Comparison of ENCODE assay signal across 1 cellular context in the genomic region with DNA sequence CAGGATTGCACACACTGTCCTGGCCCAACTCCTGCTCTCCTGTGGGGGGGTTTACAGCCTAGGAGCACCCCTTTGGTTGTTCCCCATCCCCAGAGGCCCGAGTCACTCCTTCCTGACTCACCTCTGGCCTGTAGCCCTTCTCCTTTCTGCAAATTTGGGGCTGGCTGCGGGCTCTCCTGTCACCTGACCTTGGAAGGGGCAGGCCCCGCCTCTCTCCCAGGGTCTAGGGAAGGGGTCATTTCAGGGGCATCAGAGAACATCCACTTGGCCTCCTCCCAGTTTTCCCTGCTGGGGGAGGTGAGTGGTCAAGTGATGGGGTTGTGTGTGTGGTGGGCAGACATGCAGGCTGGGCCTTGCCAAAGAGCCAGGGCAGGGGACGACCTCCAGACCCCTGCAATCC.
TF ChIP-seq lines count a peak whose summit lies in the region.

No MANE protein-coding gene starts in this region.

TF ChIP-seq in IMR-90, 13 proteins besides CTCF, POLR2A, EP300 and RAD21:
- TF ChIP-seq RCOR1 (IDR thresholded peaks at IDR 0.05; ENCODE audit: insufficient replicate concordance, low read length) (no peak), FOS (IDR thresholded peaks at IDR 0.05; ENCODE audit: low read depth, low read length) (no peak), NFE2L2 (IDR thresholded peaks at IDR 0.05; ENCODE audit: low read depth, low read length) (no peak), SMC3 (IDR thresholded peaks at IDR 0.05; ENCODE audit: low read depth, low read length) (no peak), BHLHE40 (IDR thresholded peaks at IDR 0.05; ENCODE audit: low read depth, low read length) (no peak), CHD1 (IDR thresholded peaks at IDR 0.05; ENCODE audit: low read depth, low read length) (no peak), RFX5 (IDR thresholded peaks at IDR 0.05; ENCODE audit: low read depth, low read length) (no peak), MAFK (IDR thresholded peaks at IDR 0.05; ENCODE audit: low read depth, low read length) (no peak), MAZ (IDR thresholded peaks at IDR 0.05; ENCODE audit: borderline replicate concordance, low read depth, low read length) (no peak), CEBPB (IDR thresholded peaks at IDR 0.05; ENCODE audit: low read depth, low read length) (no peak)
- TF ChIP-seq, protein P1, sequence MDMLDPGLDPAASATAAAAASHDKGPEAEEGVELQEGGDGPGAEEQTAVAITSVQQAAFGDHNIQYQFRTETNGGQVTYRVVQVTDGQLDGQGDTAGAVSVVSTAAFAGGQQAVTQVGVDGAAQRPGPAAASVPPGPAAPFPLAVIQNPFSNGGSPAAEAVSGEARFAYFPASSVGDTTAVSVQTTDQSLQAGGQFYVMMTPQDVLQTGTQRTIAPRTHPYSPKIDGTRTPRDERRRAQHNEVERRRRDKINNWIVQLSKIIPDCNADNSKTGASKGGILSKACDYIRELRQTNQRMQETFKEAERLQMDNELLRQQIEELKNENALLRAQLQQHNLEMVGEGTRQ (IDR thresholded peaks at IDR 0.05; ENCODE audit: low read depth, low read length): no peak
- TF ChIP-seq, protein P2, sequence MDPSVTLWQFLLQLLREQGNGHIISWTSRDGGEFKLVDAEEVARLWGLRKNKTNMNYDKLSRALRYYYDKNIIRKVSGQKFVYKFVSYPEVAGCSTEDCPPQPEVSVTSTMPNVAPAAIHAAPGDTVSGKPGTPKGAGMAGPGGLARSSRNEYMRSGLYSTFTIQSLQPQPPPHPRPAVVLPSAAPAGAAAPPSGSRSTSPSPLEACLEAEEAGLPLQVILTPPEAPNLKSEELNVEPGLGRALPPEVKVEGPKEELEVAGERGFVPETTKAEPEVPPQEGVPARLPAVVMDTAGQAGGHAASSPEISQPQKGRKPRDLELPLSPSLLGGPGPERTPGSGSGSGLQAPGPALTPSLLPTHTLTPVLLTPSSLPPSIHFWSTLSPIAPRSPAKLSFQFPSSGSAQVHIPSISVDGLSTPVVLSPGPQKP (IDR thresholded peaks at IDR 0.05; ENCODE audit: borderline replicate concordance, low read depth, low read length): no peak
TF ChIP-seq in IMR-90: peak in this region for 0.
